ENCODE assay signal across 13 cellular contexts in the genomic region with DNA sequence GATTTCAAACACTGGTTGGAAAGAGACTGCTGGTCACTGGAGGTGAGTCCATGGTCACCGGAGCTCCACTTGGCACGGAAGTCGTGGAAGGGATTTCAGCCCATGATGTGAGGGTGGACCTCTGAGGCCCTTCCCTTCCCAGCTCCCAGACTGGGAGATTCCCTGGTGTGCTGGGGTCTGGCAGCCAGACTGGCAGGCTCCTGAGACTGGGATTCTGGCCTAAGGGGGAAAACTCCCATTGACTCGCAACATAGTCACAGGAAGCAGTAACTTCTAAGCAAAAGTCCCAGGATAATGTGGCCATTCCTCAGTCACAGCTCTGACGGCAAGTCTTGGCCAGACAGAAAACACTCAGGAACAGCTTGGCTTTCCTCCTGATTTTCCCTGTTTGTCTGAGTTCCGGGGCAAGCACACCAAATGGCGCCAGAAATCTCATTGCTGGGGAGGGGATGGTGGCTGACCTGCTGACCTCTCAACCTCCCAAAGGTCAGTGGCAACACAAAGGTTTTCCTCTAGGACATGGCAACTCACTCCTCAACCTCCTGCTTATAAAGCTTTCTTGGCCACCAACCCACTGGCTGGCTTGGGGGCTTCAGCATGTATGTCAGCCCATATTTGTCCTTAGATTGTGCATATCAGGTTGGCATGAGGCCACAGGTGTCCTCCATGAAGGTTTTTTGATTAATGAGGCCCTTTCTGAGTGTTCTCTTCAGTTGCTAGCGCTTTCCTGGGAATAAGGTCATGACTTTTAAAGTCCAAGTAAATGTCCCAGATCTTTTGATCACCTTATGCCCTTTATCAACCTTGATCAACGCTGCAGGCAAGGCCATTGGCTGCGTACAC.
A peak's percentile ranks its signal among the peaks of the same experiment; 100 is the strongest.
DNase-seq lines count a peak whose midpoint lies in the region; ATAC-seq and TF ChIP-seq lines count a peak whose summit lies in the region.
"Had no signal": no experiment of that assay in that cellular context is flagged by ENCODE, and none has a peak within 500 bp of the region (broad histone marks: within the 10 kb centered on the region; RNA-seq: fewer than 3 reads in every experiment).

No MANE protein-coding gene starts in this region.

- H3K36me3 ChIP-seq in RWPE2 (ENCODE audit: low read depth) (no peaks in the 10 kb centered on the region), osteoblast (ENCODE audit: insufficient read depth, low read length) (no peaks in the 10 kb centered on the region)

- H3K4me3 ChIP-seq in AG10803 (ENCODE audit: low read length) (no peak overlapping the region), RWPE2 (ENCODE audit: severe bottlenecking) (no peak overlapping the region), fibroblast of the aortic adventitia (ENCODE audit: low read depth, low read length) (no peak overlapping the region), osteoblast (ENCODE audit: insufficient read depth, low read length) (no peak overlapping the region)

- peak overlapping the region; percentile 50 for H2AFZ ChIP-seq in osteoblast (ENCODE audit: low read length)

- peaks cover 3% of the 10 kb centered on the region for H3K27me3 Mint-ChIP-seq in activated T-cell treated with anti-CD3 and anti-CD28 coated beads, Interleukin-2, amount 50 U/mL, for 4 hours (ENCODE audit: low read depth)
- H3K27me3 Mint-ChIP-seq in T-helper 2 cell treated with Interferon-gamma antibody and Interleukin-4, amounts not matched to agents 5 μg/mL and 100 μg/mL, for 36 hours (ENCODE audit: low read depth) = no peaks in the 10 kb centered on the region

- TF ChIP-seq CTCF in AG10803 (conservative IDR thresholded peaks at IDR 0.05; ENCODE audit: low read length) (no peak), RWPE2 (IDR thresholded peaks at IDR 0.05; ENCODE audit: poor library complexity, severe bottlenecking) (no peak), fibroblast of the aortic adventitia (IDR thresholded peaks at IDR 0.05; ENCODE audit: insufficient read depth, low read length) (no peak), osteoblast (IDR thresholded peaks at IDR 0.05; ENCODE audit: extremely low read depth, low read depth, low read length) (no peak)

- H3K27ac ChIP-seq in RWPE2 (ENCODE audit: poor library complexity, severe bottlenecking) (peak overlapping the region; percentile 60), osteoblast (ENCODE audit: low read depth, low read length) (peak overlapping the region; percentile 25)

- H3K79me2 ChIP-seq in osteoblast (ENCODE audit: insufficient read depth, low read length) = no peaks in the 10 kb centered on the region

- no peaks in the 10 kb centered on the region for H3K4me1 Mint-ChIP-seq in activated T-cell treated with anti-CD3 and anti-CD28 coated beads, Interleukin-2, amount 50 U/mL, for 4 hours (ENCODE audit: low read depth)
- H3K4me1 Mint-ChIP-seq in T-helper 2 cell treated with Interferon-gamma antibody and Interleukin-4, amounts not matched to agents 5 μg/mL and 100 μg/mL, for 36 hours (ENCODE audit: low read depth) = no peaks in the 10 kb centered on the region

- peak; percentile 25 for DNase-seq in AG10803 (ENCODE audit: low read depth)
- DNase-seq in RWPE2 (ENCODE audit: low spot score) = no peak
- peak; percentile 61 for DNase-seq in fibroblast of the aortic adventitia (ENCODE audit: low read depth)
- peak; percentile 71 for DNase-seq in osteoblast (ENCODE audit: insufficient read length, low spot score, missing footprints)
- DNase-seq in LoVo (ENCODE audit: low spot score) = no peak
- no peak for DNase-seq in activated T-cell treated with anti-CD3 and anti-CD28 coated beads, Interleukin-2, amount 50 U/mL, for 4 hours
- DNase-seq in cerebellum (ENCODE audit: low spot score) = no peak
- DNase-seq in T-helper 2 cell treated with Interferon-gamma antibody and Interleukin-4, amounts not matched to agents 5 μg/mL and 100 μg/mL, for 36 hours (ENCODE audit: low spot score) = no peak
- DNase-seq: cerebellar nuclear complex; DND-41; NCI-H187 treated with DMSO at 0.1 percent for 48 hours; stimulated activated CD4-positive, alpha-beta T cell treated with anti-CD3 and anti-CD28 coated beads, Interleukin-12 subunit alpha, Interleukin-12 subunit beta, amount 100 ng/mL, for 4 hours had no signal

- ATAC-seq in RWPE2 (ENCODE audit: low read depth) = peak; percentile 78
- no peak for ATAC-seq in activated T-cell treated with anti-CD3 and anti-CD28 coated beads, Interleukin-2, amount 50 U/mL, for 4 hours

- H3K4me1 ChIP-seq in RWPE2 (ENCODE audit: insufficient read depth, poor library complexity, severe bottlenecking) = no peaks in the 10 kb centered on the region
- H3K4me1 ChIP-seq in osteoblast (ENCODE audit: insufficient read depth, low read length) = peaks cover 18% of the 10 kb centered on the region

- peaks cover 1% of the 10 kb centered on the region for H3K36me3 Mint-ChIP-seq in activated T-cell treated with anti-CD3 and anti-CD28 coated beads, Interleukin-2, amount 50 U/mL, for 4 hours (ENCODE audit: insufficient read depth)
- no peaks in the 10 kb centered on the region for H3K36me3 Mint-ChIP-seq in T-helper 2 cell treated with Interferon-gamma antibody and Interleukin-4, amounts not matched to agents 5 μg/mL and 100 μg/mL, for 36 hours (ENCODE audit: low read depth)

- H3K4me3 Mint-ChIP-seq in activated T-cell treated with anti-CD3 and anti-CD28 coated beads, Interleukin-2, amount 50 U/mL, for 4 hours = no peak overlapping the region
- no peak overlapping the region for H3K4me3 Mint-ChIP-seq in T-helper 2 cell treated with Interferon-gamma antibody and Interleukin-4, amounts not matched to agents 5 μg/mL and 100 μg/mL, for 36 hours
- H3K4me3 Mint-ChIP-seq: activated T-helper 1 cell treated with anti-CD3 and anti-CD28 coated beads, Interleukin-12 subunit alpha, Interleukin-12 subunit beta, Interleukin-2, Interleukin-4 antibody, amounts not matched to agents 30 ng/mL and 10 ng/mL and 1 ng/mL, durations not matched to agents 14 hours and 24 hours and 36 hours had no signal

- no peak overlapping the region for H3K27ac Mint-ChIP-seq in T-helper 2 cell treated with Interferon-gamma antibody and Interleukin-4, amounts not matched to agents 5 μg/mL and 100 μg/mL, for 36 hours
- H3K27ac Mint-ChIP-seq: activated T-helper 1 cell treated with anti-CD3 and anti-CD28 coated beads, Interleukin-12 subunit alpha, Interleukin-12 subunit beta, Interleukin-2, Interleukin-4 antibody, amounts not matched to agents 30 ng/mL and 10 ng/mL and 1 ng/mL, durations not matched to agents 14 hours and 24 hours and 36 hours had no signal

- no peaks in the 10 kb centered on the region for H4K20me1 ChIP-seq in osteoblast (ENCODE audit: insufficient read depth, low read length)

- no peaks in the 10 kb centered on the region for H3K9me3 Mint-ChIP-seq in activated T-cell treated with anti-CD3 and anti-CD28 coated beads, Interleukin-2, amount 50 U/mL, for 4 hours
- no peaks in the 10 kb centered on the region for H3K9me3 Mint-ChIP-seq in T-helper 2 cell treated with Interferon-gamma antibody and Interleukin-4, amounts not matched to agents 5 μg/mL and 100 μg/mL, for 36 hours
- H3K9me3 Mint-ChIP-seq: activated T-helper 1 cell treated with anti-CD3 and anti-CD28 coated beads, Interleukin-12 subunit alpha, Interleukin-12 subunit beta, Interleukin-2, Interleukin-4 antibody, amounts not matched to agents 30 ng/mL and 10 ng/mL and 1 ng/mL, durations not matched to agents 14 hours and 24 hours and 36 hours had no signal

- H3K9me3 ChIP-seq in RWPE2 (ENCODE audit: severe bottlenecking) (no peaks in the 10 kb centered on the region), osteoblast (ENCODE audit: low read depth, low read length) (no peaks in the 10 kb centered on the region)

- no peaks in the 10 kb centered on the region for H3K27me3 ChIP-seq in RWPE2 (ENCODE audit: insufficient read depth, poor library complexity, severe bottlenecking)
- no peaks in the 10 kb centered on the region for H3K27me3 ChIP-seq in osteoblast (ENCODE audit: insufficient read depth, low read length)

- H3K4me2 ChIP-seq in osteoblast (ENCODE audit: insufficient read depth, low read length) = no peak overlapping the region

Comparison
In these comparisons a context has a peak if more than half of its experiments do, and no peak if none do; other contexts are left out.
1. DNase-seq: peak in AG10803 (single experiment), fibroblast of the aortic adventitia (single experiment) and osteoblast (single experiment); none in RWPE2 (single experiment), LoVo (single experiment), activated T-cell treated with anti-CD3 and anti-CD28 coated beads, Interleukin-2, amount 50 U/mL, for 4 hours (single experiment), cerebellum (single experiment) and T-helper 2 cell treated with Interferon-gamma antibody and Interleukin-4, amounts not matched to agents 5 μg/mL and 100 μg/mL, for 36 hours (single experiment).